Comparison of ENCODE assay signal across 18 cellular contexts in genomic region chr1:53305650-53306049, GRCh38. TPM values are rescaled to one million over a fixed set of nuclear protein-coding genes. Genes with fewer than 3 reads are reported as not detected.
DNase-seq lines count a peak whose midpoint lies in the region; ATAC-seq, FAIRE-seq and TF ChIP-seq lines count a peak whose summit lies in the region.
"Had no signal": no experiment of that assay in that cellular context is flagged by ENCODE, and none has a peak within 500 bp of the region (broad histone marks: within the 10 kb centered on the region; RNA-seq: fewer than 3 reads in every experiment).

No MANE protein-coding gene starts in this region.

- peaks cover 18 to 40% of the 10 kb centered on the region in 2 donors for H3K4me1 ChIP-seq in thoracic aorta (ENCODE audit: control insufficient read depth in 1 of 2, low read depth in 2 of 2)
- H3K4me1 ChIP-seq: HAP-1, sigmoid colon had no signal

- H3K27me3 Mint-ChIP-seq in activated naive CD8-positive, alpha-beta T cell = no peaks in the 10 kb centered on the region
- no peaks in the 10 kb centered on the region for H3K27me3 Mint-ChIP-seq in activated naive CD8-positive, alpha-beta T cell treated with anti-CD3 and anti-CD28 coated beads for 36 hours
- no peaks in the 10 kb centered on the region for H3K27me3 Mint-ChIP-seq in T-helper 17 cell
- H3K27me3 Mint-ChIP-seq: activated CD4-positive, alpha-beta T cell treated with anti-CD3 and anti-CD28 coated beads for 36 hours had no signal

- H3K4me3 Mint-ChIP-seq in activated naive CD8-positive, alpha-beta T cell = no peak overlapping the region
- H3K4me3 Mint-ChIP-seq in activated naive CD8-positive, alpha-beta T cell treated with anti-CD3 and anti-CD28 coated beads for 36 hours = no peak overlapping the region
- no peak overlapping the region for H3K4me3 Mint-ChIP-seq in T-helper 17 cell
- H3K4me3 Mint-ChIP-seq: activated CD4-positive, alpha-beta T cell treated with anti-CD3 and anti-CD28 coated beads for 36 hours had no signal

- no peaks in the 10 kb centered on the region for H3K36me3 Mint-ChIP-seq in activated naive CD8-positive, alpha-beta T cell
- peaks cover 14% of the 10 kb centered on the region for H3K36me3 Mint-ChIP-seq in activated naive CD8-positive, alpha-beta T cell treated with anti-CD3 and anti-CD28 coated beads for 36 hours
- no peaks in the 10 kb centered on the region for H3K36me3 Mint-ChIP-seq in T-helper 17 cell (ENCODE audit: low read depth)

- TF ChIP-seq POLR2A in GM12891 (IDR thresholded peaks at IDR 0.05; ENCODE audit: low read depth, low read length) = no peak

- H3K4me3 ChIP-seq in thoracic aorta = no peak overlapping the region
- H3K4me3 ChIP-seq: HAP-1, lung, ovary, sigmoid colon had no signal

- H3K36me3 ChIP-seq in thoracic aorta = no peaks in the 10 kb centered on the region
- H3K36me3 ChIP-seq: HAP-1, ovary, sigmoid colon had no signal

- FAIRE-seq in GM12891 (lab: Jason Lieb, UNC) = no peak

- H3K27ac ChIP-seq in thoracic aorta = peak overlapping the region; percentile 27 to 56
- H3K27ac ChIP-seq: ovary, sigmoid colon had no signal

- no peak for DNase-seq in activated naive CD8-positive, alpha-beta T cell treated with anti-CD3 and anti-CD28 coated beads for 36 hours
- DNase-seq in T-helper 17 cell (no peak), cardiac septum (ENCODE audit: low spot score) (peak; percentile 78), thoracic aorta (ENCODE audit: low spot score) (no peak), GM12891 (ENCODE audit: insufficient read length, low spot score) (no peak), islet precursor cell (no peak)
- DNase-seq: activated CD4-positive, alpha-beta T cell treated with anti-CD3 and anti-CD28 coated beads for 36 hours; activated naive CD4-positive, alpha-beta T cell treated with anti-CD3 and anti-CD28 coated beads, Interleukin-2, amount 50 U/mL, for 16 hours; KBM-7; NCI-H2107; NCI-H526 treated with DMSO at 0.1 percent for 48 hours; OCI-M1; ovary; sigmoid colon had no signal

- peak overlapping the region; percentile 58 for H3K27ac Mint-ChIP-seq in activated naive CD8-positive, alpha-beta T cell
- no peak overlapping the region for H3K27ac Mint-ChIP-seq in activated naive CD8-positive, alpha-beta T cell treated with anti-CD3 and anti-CD28 coated beads for 36 hours
- H3K27ac Mint-ChIP-seq in T-helper 17 cell = peak overlapping the region; percentile 75
- H3K27ac Mint-ChIP-seq: activated CD4-positive, alpha-beta T cell treated with anti-CD3 and anti-CD28 coated beads for 36 hours had no signal

- peaks cover 11% of the 10 kb centered on the region for H3K4me1 Mint-ChIP-seq in activated naive CD8-positive, alpha-beta T cell (ENCODE audit: low read depth)
- peaks cover 9% of the 10 kb centered on the region for H3K4me1 Mint-ChIP-seq in activated naive CD8-positive, alpha-beta T cell treated with anti-CD3 and anti-CD28 coated beads for 36 hours
- peaks cover 11% of the 10 kb centered on the region for H3K4me1 Mint-ChIP-seq in T-helper 17 cell

- H3K9me3 ChIP-seq in T-helper 17 cell (ENCODE audit: control insufficient read depth, low read length, poor library complexity, severe bottlenecking) = no peaks in the 10 kb centered on the region
- no peaks in the 10 kb centered on the region for H3K9me3 ChIP-seq in thoracic aorta
- H3K9me3 ChIP-seq: HAP-1, ovary, sigmoid colon had no signal

- H3K9me3 Mint-ChIP-seq in activated naive CD8-positive, alpha-beta T cell (ENCODE audit: low read depth) = no peaks in the 10 kb centered on the region
- no peaks in the 10 kb centered on the region for H3K9me3 Mint-ChIP-seq in activated naive CD8-positive, alpha-beta T cell treated with anti-CD3 and anti-CD28 coated beads for 36 hours

- no peak for TF ChIP-seq CTCF in thoracic aorta (IDR thresholded peaks at IDR 0.05)

- intact Hi-C loops in cardiac septum (cut with DNase I) = no loop called here

- ATAC-seq in T-helper 17 cell = no peak
- ATAC-seq in thoracic aorta (ENCODE audit: insufficient number of reproducible peaks, low FRiP score, low read depth) = no peak
- no peak for ATAC-seq in GM18498 (IDR thresholded peaks at IDR 0.05; ENCODE audit: unreplicated experiment)
- ATAC-seq: activated CD4-positive, alpha-beta T cell treated with anti-CD3 and anti-CD28 coated beads for 36 hours had no signal

- H3K27me3 ChIP-seq in thoracic aorta (replicated peaks; ENCODE audit: insufficient read depth) = no peaks in the 10 kb centered on the region
- H3K27me3 ChIP-seq: ovary, sigmoid colon had no signal

TF ChIP-seq in GM12891, 5 proteins besides CTCF, POLR2A, EP300 and RAD21:
- TF ChIP-seq POU2F2 (IDR thresholded peaks at IDR 0.05; ENCODE audit: low read depth, low read length) = no peak
- TF ChIP-seq TAF1 (IDR thresholded peaks at IDR 0.05; ENCODE audit: low read depth, low read length) = no peak
- TF ChIP-seq PAX5 (IDR thresholded peaks at IDR 0.05; ENCODE audit: insufficient read depth, low read length, severe bottlenecking) = no peak
- no peak for TF ChIP-seq SPI1 (IDR thresholded peaks at IDR 0.05; ENCODE audit: low read depth, low read length)

RNA-seq across cellular contexts. Expression of gene LRP8, which starts 22.2 kb away (rescaled TPM):
- total RNA-seq in activated naive CD8-positive, alpha-beta T cell treated with anti-CD3 and anti-CD28 coated beads for 36 hours = 10 to 100 TPM; 42.3 to 47.7 TPM
- total RNA-seq in T-helper 17 cell = 10 to 100 TPM; 15.1 to 18.6 TPM
- 2.3 TPM for total RNA-seq in cardiac septum
- total RNA-seq in thoracic aorta = 10 to 100 TPM; 14.1 to 24.1 TPM
- polyA plus RNA-seq in GM12891 (2012; ENCODE audit: low read depth, missing spikeins) = 8.8 TPM
